14 cellular contexts compared by ENCODE assay signal in the genomic region with DNA sequence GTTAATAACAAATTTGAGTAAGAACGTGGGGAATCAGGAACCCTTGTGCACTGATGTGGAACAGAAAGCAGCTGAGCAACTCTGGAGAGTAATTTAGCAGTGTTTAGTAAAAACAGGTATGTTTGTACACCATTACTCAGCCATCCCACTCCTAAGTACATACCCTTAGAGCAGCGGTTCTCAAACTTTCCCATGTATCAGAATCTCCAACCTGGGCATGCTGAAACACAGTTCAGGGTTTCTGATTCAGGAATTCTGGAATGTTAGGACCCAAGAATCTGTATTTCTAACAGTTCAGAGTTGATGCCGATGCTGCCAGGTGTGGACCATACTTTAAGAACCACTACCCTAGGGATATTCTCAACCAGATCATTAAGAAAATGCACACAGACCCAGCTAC. TPM values are rescaled to one million over a fixed set of nuclear protein-coding genes. Genes with fewer than 3 reads are reported as not detected.
DNase-seq lines count a peak whose midpoint lies in the region; ATAC-seq, FAIRE-seq and TF ChIP-seq lines count a peak whose summit lies in the region.
"Had no signal": no experiment of that assay in that cellular context is flagged by ENCODE, and none has a peak within 500 bp of the region (broad histone marks: within the 10 kb centered on the region; RNA-seq: fewer than 3 reads in every experiment).

No MANE protein-coding gene starts in this region.

- no peaks in the 10 kb centered on the region for H3K36me3 ChIP-seq in BLaER1 treated with 17β-estradiol and CSF1 and Interleukin-3, amounts not matched to agents 10 nM and 100 nM
- H3K36me3 ChIP-seq: spleen had no signal

- H3K4me3 ChIP-seq in BLaER1 treated with 17β-estradiol and CSF1 and Interleukin-3, amounts not matched to agents 10 nM and 100 nM, result no peak overlapping the region
- peak overlapping the region; percentile 32; the same call in 1 of the 2 replicates for H3K4me3 ChIP-seq in iPS-18c (ENCODE audit: insufficient read depth, low read depth, low read length)
- H3K4me3 ChIP-seq: body of pancreas, spleen had no signal

- H3K27ac Mint-ChIP-seq in T-cell, result peak overlapping the region; percentile 83 to 86

- no peak for DNase-seq in T-cell
- DNase-seq in ecto neural progenitor cell (ENCODE audit: low spot score), result no peak
- no peak for DNase-seq in D721Med (ENCODE audit: insufficient read length, low spot score)
- DNase-seq: activated naive CD4-positive, alpha-beta T cell; body of pancreas; DMS153; MV-4-11; SK-N-SH; spleen had no signal

- no peaks in the 10 kb centered on the region for H3K36me3 Mint-ChIP-seq in T-cell

- no peaks in the 10 kb centered on the region for H3K9me3 ChIP-seq in BLaER1 treated with 17β-estradiol and CSF1 and Interleukin-3, amounts not matched to agents 10 nM and 100 nM (replicated peaks in 1 of 11)
- no peaks in the 10 kb centered on the region for H3K9me3 ChIP-seq in iPS-18c (ENCODE audit: control insufficient read depth, insufficient read depth, low read length)
- H3K9me3 ChIP-seq: body of pancreas, SK-N-SH, spleen had no signal

- POLR2A ChIA-PET in T-cell (lab: Charles Lee), result no interaction called here

- peak overlapping the region in 2 of 3 donors; percentile 46 to 99 for H3K4me3 Mint-ChIP-seq in T-cell

- ATAC-seq in GM18511 (IDR thresholded peaks at IDR 0.05; ENCODE audit: unreplicated experiment) (peak; percentile 21), T-cell (replicated peaks in 1 of 4) (no peak), HG03045 (IDR thresholded peaks at IDR 0.05; ENCODE audit: unreplicated experiment) (no peak), HG02938 (IDR thresholded peaks at IDR 0.05; ENCODE audit: unreplicated experiment) (no peak)
- ATAC-seq: body of pancreas had no signal

- CTCF ChIA-PET in T-cell (lab: Charles Lee), result no interaction called here

- no peaks in the 10 kb centered on the region for H3K27me3 Mint-ChIP-seq in T-cell

- peaks cover 61 to 76% (median 66%) of the 10 kb centered on the region in 3 donors for H3K4me1 Mint-ChIP-seq in T-cell

- peaks cover 13 to 77% (median 42%) of the 10 kb centered on the region in 11 experiments; a peak in 17 of 22 replicates for H4K20me1 ChIP-seq in BLaER1 treated with 17β-estradiol and CSF1 and Interleukin-3, amounts not matched to agents 10 nM and 100 nM

- H3K4me2 ChIP-seq in BLaER1 treated with 17β-estradiol and CSF1 and Interleukin-3, amounts not matched to agents 10 nM and 100 nM, result peak overlapping the region in 10 of 11 experiments; percentile 7 to 57 (median 30); a peak in 15 of 22 replicates
- H3K4me2 ChIP-seq: SK-N-SH had no signal

- H3K4me1 ChIP-seq in BLaER1 treated with 17β-estradiol and CSF1 and Interleukin-3, amounts not matched to agents 10 nM and 100 nM, result peaks cover 25 to 42% (median 33%) of the 10 kb centered on the region in 10 experiments

- H3K27me3 ChIP-seq in BLaER1 treated with 17β-estradiol and CSF1 and Interleukin-3, amounts not matched to agents 10 nM and 100 nM, result no peaks in the 10 kb centered on the region
- H3K27me3 ChIP-seq: body of pancreas, spleen had no signal

- TF ChIP-seq CTCF in D721Med (IDR thresholded peaks at IDR 0.05; ENCODE audit: insufficient read depth, missing control alignments), result no peak

- no peaks in the 10 kb centered on the region for H3K9me3 Mint-ChIP-seq in T-cell

- H3K9ac ChIP-seq in BLaER1 treated with 17β-estradiol and CSF1 and Interleukin-3, amounts not matched to agents 10 nM and 100 nM, result no peak overlapping the region
- H3K9ac ChIP-seq: SK-N-SH had no signal

- H3K27ac ChIP-seq in BLaER1 treated with 17β-estradiol and CSF1 and Interleukin-3, amounts not matched to agents 10 nM and 100 nM, result no peak overlapping the region
- H3K27ac ChIP-seq: spleen had no signal

- FAIRE-seq in D721Med (lab: Jason Lieb, UNC), result no peak

RNA-seq across cellular contexts. Expression of gene SGMS1, which starts 5.1 kb away (rescaled TPM):
- 10 to 100 TPM; 28.4 to 39.7 (median 32.6) TPM for total RNA-seq in T-cell
